In genomic region chr13:111046590-111047141, GRCh38 we compare ENCODE assay signal across 8 cellular contexts.
DNase-seq lines count a peak whose midpoint lies in the region; ATAC-seq, FAIRE-seq and TF ChIP-seq lines count a peak whose summit lies in the region.

No MANE protein-coding gene starts in this region.

- H3K4me3 ChIP-seq in astrocyte of the cerebellum (ENCODE audit: low read depth, low read length): no peak overlapping the region
- no peak overlapping the region for H3K4me3 ChIP-seq in skeletal muscle cell (ENCODE audit: low read depth, low read length)
- no peak overlapping the region for H3K4me3 ChIP-seq in MG63

- FAIRE-seq in D721Med (lab: Jason Lieb, UNC): no peak

- no peaks in the 10 kb centered on the region for H3K27me3 ChIP-seq in MG63

- in situ Hi-C loops in astrocyte of the cerebellum (cut with HindIII; ENCODE audit: low sequenced_read_pairs): no loop called here

- ATAC-seq in GM19023 (IDR thresholded peaks at IDR 0.05; ENCODE audit: unreplicated experiment) (peak; percentile 61), HG03135 (IDR thresholded peaks at IDR 0.05; ENCODE audit: unreplicated experiment) (peak; percentile 64)

- peak; percentile 13 for TF ChIP-seq CTCF in astrocyte of the cerebellum (IDR thresholded peaks at IDR 0.05; ENCODE audit: low read depth, low read length, missing control alignments)
- no peak for TF ChIP-seq CTCF in D721Med (IDR thresholded peaks at IDR 0.05; ENCODE audit: insufficient read depth, missing control alignments)

- DNase-seq in astrocyte of the cerebellum (ENCODE audit: low read depth): no peak
- peak; percentile 78 for DNase-seq in skeletal muscle cell (ENCODE audit: low read depth)
- no peak for DNase-seq in putamen (ENCODE audit: low spot score)
- DNase-seq in MG63: no peak
- DNase-seq in D721Med (ENCODE audit: insufficient read length, low spot score): no peak
- DNase-seq in activated CD4-positive, alpha-beta T cell treated with anti-CD3 and anti-CD28 coated beads for 1 hour: no peak

- no peaks in the 10 kb centered on the region for H3K9me3 ChIP-seq in MG63

- no peaks in the 10 kb centered on the region for H3K36me3 ChIP-seq in MG63
